13 cellular contexts compared by ENCODE assay signal in the genomic region with DNA sequence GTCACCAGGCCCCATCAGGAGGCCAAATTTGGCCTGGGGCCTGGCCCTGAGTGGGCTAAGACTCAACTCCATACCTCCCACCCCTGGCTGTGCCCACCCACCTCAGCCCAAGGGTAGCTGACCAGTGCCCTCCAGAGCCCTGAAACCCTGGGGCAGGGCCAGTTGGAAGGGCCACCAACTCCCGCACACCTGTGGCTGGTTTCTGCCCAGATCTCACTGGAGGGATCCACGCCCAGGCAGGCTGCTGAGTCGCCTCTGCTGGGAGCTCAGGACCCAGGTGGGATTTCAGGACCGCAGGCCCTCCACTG. TPM values are rescaled to one million over a fixed set of nuclear protein-coding genes. Genes with fewer than 3 reads are reported as not detected.
DNase-seq lines count a peak whose midpoint lies in the region; ATAC-seq and TF ChIP-seq lines count a peak whose summit lies in the region.
"Had no signal": no experiment of that assay in that cellular context is flagged by ENCODE, and none has a peak within 500 bp of the region (broad histone marks: within the 10 kb centered on the region; RNA-seq: fewer than 3 reads in every experiment).

No MANE protein-coding gene starts in this region.

- peak overlapping the region; percentile 94 for H4K5ac ChIP-seq in IMR-90 (ENCODE audit: low read depth, low read length)

- H2BK5ac ChIP-seq in IMR-90 (ENCODE audit: low read depth, low read length, poor library complexity, severe bottlenecking), result peak overlapping the region; percentile 95

- H2AFZ ChIP-seq in IMR-90 (replicated peaks; ENCODE audit: low read length, poor library complexity), result peak overlapping the region; percentile 91

- H3K36me3 ChIP-seq in IMR-90 (ENCODE audit: control insufficient read depth, insufficient read depth, low read length), result no peaks in the 10 kb centered on the region
- no peaks in the 10 kb centered on the region for H3K36me3 ChIP-seq in colonic mucosa
- no peaks in the 10 kb centered on the region for H3K36me3 ChIP-seq in mucosa of rectum (ENCODE audit: control insufficient read depth in 2 of 2, insufficient read depth in 2 of 2, low read length in 2 of 2)
- H3K36me3 ChIP-seq in transverse colon, result no peaks in the 10 kb centered on the region

- H3K27me3 ChIP-seq in IMR-90 (ENCODE audit: control insufficient read depth, insufficient read depth, low read length) (no peaks in the 10 kb centered on the region), colonic mucosa (no peaks in the 10 kb centered on the region), mucosa of rectum (ENCODE audit: control insufficient read depth in 2 of 2, insufficient read depth in 2 of 2, low read length in 2 of 2) (no peaks in the 10 kb centered on the region), transverse colon (no peaks in the 10 kb centered on the region), dorsolateral prefrontal cortex (no peaks in the 10 kb centered on the region)

- H3K23ac ChIP-seq in IMR-90 (ENCODE audit: low read depth, low read length), result peak overlapping the region; percentile 60; the same call in 1 of the 2 replicates

- peak overlapping the region; percentile 100 for H3K4ac ChIP-seq in IMR-90 (ENCODE audit: low read depth, low read length)

- H2BK15ac ChIP-seq in IMR-90 (ENCODE audit: low read depth, low read length), result peak overlapping the region; percentile 80; the same call in 2 of the 3 replicates

- H3K9ac ChIP-seq in IMR-90 (ENCODE audit: low read depth, low read length) (peak overlapping the region; percentile 53), colonic mucosa (ENCODE audit: low read depth in 2 of 2, low read length in 2 of 2) (peak overlapping the region; percentile 64 to 88), mucosa of rectum (ENCODE audit: low read depth in 1 of 2, low read length in 2 of 2) (peak overlapping the region in 1 of 2 donors; percentile 71)

- H2AK9ac ChIP-seq in IMR-90 (replicated peaks; ENCODE audit: low read depth, low read length, poor library complexity), result peak overlapping the region; percentile 100

- no peak overlapping the region for H3K4me2 ChIP-seq in IMR-90 (ENCODE audit: low read depth, low read length)

- H3K4me1 ChIP-seq in IMR-90 (ENCODE audit: control insufficient read depth, insufficient read depth, low read length), result peaks cover 40% of the 10 kb centered on the region
- peaks cover 24% of the 10 kb centered on the region for H3K4me1 ChIP-seq in colonic mucosa
- H3K4me1 ChIP-seq in mucosa of rectum (ENCODE audit: control insufficient read depth in 2 of 2, insufficient read depth in 2 of 2, low read length in 2 of 2), result peaks cover 44 to 54% of the 10 kb centered on the region in 2 donors
- H3K4me1 ChIP-seq in transverse colon, result peaks cover 19 to 52% (median 51%) of the 10 kb centered on the region in 4 donors

- peak overlapping the region; percentile 99 for H2BK20ac ChIP-seq in IMR-90 (ENCODE audit: low read depth, low read length)

- H3K9me1 ChIP-seq in IMR-90 (ENCODE audit: insufficient read depth, low read length), result peaks cover 23% of the 10 kb centered on the region

- peak overlapping the region; percentile 100 for H4K91ac ChIP-seq in IMR-90 (ENCODE audit: insufficient read depth, low read depth, low read length)

- H4K8ac ChIP-seq in IMR-90 (ENCODE audit: low read depth in 2 of 2, low read length in 2 of 2), result peak overlapping the region; percentile 85 to 95

- no peak for ATAC-seq in IMR-90 (ENCODE audit: low read depth)

- TF ChIP-seq EP300 in transverse colon (IDR thresholded peaks at IDR 0.05; ENCODE audit: low read depth), result no peak

- H3K9me3 ChIP-seq in IMR-90 (ENCODE audit: control insufficient read depth, insufficient read depth, low read length) (no peaks in the 10 kb centered on the region), colonic mucosa (no peaks in the 10 kb centered on the region), mucosa of rectum (ENCODE audit: control insufficient read depth in 2 of 2, low read length in 2 of 2) (no peaks in the 10 kb centered on the region), transverse colon (no peaks in the 10 kb centered on the region)

- intact Hi-C loops in IMR-90 (cut with micrococcal nuclease) (no loop called here), colonic mucosa (cut with DNase I) (no loop called here), transverse colon (cut with DNase I; ENCODE audit: low total_unique reads) (no loop called here), dorsolateral prefrontal cortex (cut with DNase I) (no loop called here)

- TF ChIP-seq POLR2A in IMR-90 (IDR thresholded peaks at IDR 0.05; ENCODE audit: low read depth, low read length) (no peak), transverse colon (IDR thresholded peaks at IDR 0.05) (no peak)

- POLR2A ChIA-PET in IMR-90 (lab: Charles Lee; ENCODE audit: unreplicated experiment), result interaction anchor here (0.6 to 0.8 kb wide), 4 partner anchors 9 to 162 kb away, joined by 3 to 6 read pairs (median 3); no protein-coding TSS in a partner anchor

- DNase-seq in IMR-90 (no peak), colonic mucosa (no peak), transverse colon (no peak), T-helper 2 cell (no peak), dorsolateral prefrontal cortex (no peak)
- no peak for DNase-seq in stimulated activated CD4-positive, alpha-beta T cell treated with anti-CD3 and anti-CD28 coated beads, Interleukin-4, amount 100 ng/mL, for 4 hours
- DNase-seq: CD4-positive, alpha-beta memory T cell; GF-D8; NCI-H1694 treated with DMSO at 0.1 percent for 48 hours; NCI-H524; Right ventricle myocardium superior; stimulated activated CD4-positive, alpha-beta T cell treated with anti-CD3 and anti-CD28 coated beads, Interleukin-1b, Interleukin-23, amount 100 ng/mL, for 48 hours had no signal

- BruUV-seq in IMR-90 (replicated peaks; lab: Mats Ljungman, UMichigan), result no TSS peak

- CTCF ChIA-PET in IMR-90 (lab: Yijun Ruan, JAX), result no interaction called here

- H3K79me1 ChIP-seq in IMR-90 (ENCODE audit: low read depth in 1 of 2, low read length in 2 of 2), result 0 out of 4 replicates have a peak, but pooled peaks cover 0 to 4% of the 10 kb centered on the region in 2 experiments

- H3K27ac ChIP-seq in IMR-90 (ENCODE audit: insufficient read depth, low read length), result peak overlapping the region; percentile 89
- peak overlapping the region; percentile 99 for H3K27ac ChIP-seq in colonic mucosa
- peak overlapping the region; percentile 94 to 100 for H3K27ac ChIP-seq in mucosa of rectum (ENCODE audit: low read depth in 2 of 2, low read length in 2 of 2)
- H3K27ac ChIP-seq in transverse colon, result peak overlapping the region; percentile 90 to 97 (median 94)
- H3K27ac ChIP-seq in dorsolateral prefrontal cortex, result no peak overlapping the region

- peak overlapping the region; percentile 98 for H2AK5ac ChIP-seq in IMR-90 (ENCODE audit: low read depth, low read length)

- WGBS in IMR-90 (ENCODE audit: extremely low coverage in 2 of 2, insufficient read length in 1 of 2), 2 experiments, result 100% methylated on average over 2 of the region's 4 CpGs; no CpG with 5 or more reads in 1 of the 2 experiments
- 48% methylated on average over 4 of the region's 4 CpGs; no CpG with 5 or more reads in 1 of the 2 donors for WGBS in transverse colon (ENCODE audit: low coverage in 1 of 2), 2 donors

- H4K20me1 ChIP-seq in IMR-90 (ENCODE audit: insufficient read depth, low read length), result no peaks in the 10 kb centered on the region

- TF ChIP-seq CTCF in IMR-90 (conservative IDR thresholded peaks at IDR 0.05; ENCODE audit: low read depth, low read length) (no peak), colonic mucosa (IDR thresholded peaks at IDR 0.05) (no peak), transverse colon (IDR thresholded peaks at IDR 0.05) (no peak), dorsolateral prefrontal cortex (IDR thresholded peaks at IDR 0.05 in 54 of 56, conservative IDR thresholded peaks at IDR 0.05 in 2 of 56; ENCODE audit: low read depth in 1 of 56, partially characterized antibody in 56 of 56) (no peak)

- in situ Hi-C loops in IMR-90 (cut with MboI; ENCODE audit: low sequenced_read_pairs), result no loop called here
- in situ Hi-C loops in transverse colon (cut with MboI; ENCODE audit: low pct_ligation_motif_present in 1 of 4, low pct_unique_long_range_greater_than_20kb in 1 of 4, low sequenced_read_pairs in 3 of 4), result loop anchor here in 1 of 4 donors (25.0 kb wide), 1 partner anchor 89 kb away; a partner anchor contains a TSS

- peak overlapping the region; percentile 79 for H3K56ac ChIP-seq in IMR-90 (ENCODE audit: extremely low read depth, insufficient read depth, low read length)

- H3K4me3 ChIP-seq in IMR-90 (ENCODE audit: insufficient read depth, low read depth, low read length) (no peak overlapping the region), colonic mucosa (no peak overlapping the region), mucosa of rectum (ENCODE audit: low read length in 2 of 2) (no peak overlapping the region), transverse colon (no peak overlapping the region), dorsolateral prefrontal cortex (no peak overlapping the region)

- H2BK120ac ChIP-seq in IMR-90 (ENCODE audit: low read depth, low read length), result peak overlapping the region; percentile 100

- no peak for TF ChIP-seq RAD21 in IMR-90 (IDR thresholded peaks at IDR 0.05; ENCODE audit: low read length)

- peak overlapping the region; percentile 90 for H3K14ac ChIP-seq in IMR-90 (replicated peaks; ENCODE audit: low read depth, low read length)

- dilution Hi-C loops in IMR-90 (cut with HindIII; ENCODE audit: low sequenced_read_pairs, unreplicated experiment), result no loop called here

- H3K18ac ChIP-seq in IMR-90 (ENCODE audit: low read depth, low read length), result peak overlapping the region; percentile 92

RNA-seq across cellular contexts. Expression of a gene that starts 8.9 kb away (rescaled TPM):
- total RNA-seq in IMR-90 (2012; rRNA removed) (8.6 and 10.3 TPM in 2 replicates), colonic mucosa (10 to 100 TPM; 65.6 to 74.4 TPM), transverse colon (100 to 1,000 TPM; 115 to 290 (median 147) TPM), dorsolateral prefrontal cortex (10 to 100 TPM; 18.9 to 92.4 (median 32.9) TPM)
- 24.7 and 28.6 TPM in 2 replicates for polyA plus RNA-seq in IMR-90 (2012; rRNA removed)
- polyA plus RNA-seq in IMR-90 (2012; cell fraction: cytosol; rRNA removed), result 31.4 and 45.1 TPM in 2 replicates
- 37.2 and 85.2 TPM in 2 replicates for polyA plus RNA-seq in IMR-90 (2012; cell fraction: nucleus; rRNA removed; ENCODE audit: low replicate concordance)

RNA-seq across cellular contexts. Expression of a gene that starts 33.2 kb away (rescaled TPM):
- total RNA-seq in IMR-90 (2012; rRNA removed) (36.1 and 36.2 TPM in 2 replicates), colonic mucosa (100 to 1,000 TPM in 1 of 2 donors, 10 to 100 TPM in 1; 43.6 to 133 TPM), transverse colon (10 to 100 TPM; 31.0 to 37.9 (median 36.4) TPM), dorsolateral prefrontal cortex (10 to 100 TPM; 19.4 to 50.3 (median 29.6) TPM)
- 70.7 and 82.0 TPM in 2 replicates for polyA plus RNA-seq in IMR-90 (2012; rRNA removed)
- polyA plus RNA-seq in IMR-90 (2012; cell fraction: cytosol; rRNA removed), result 110 and 153 TPM in 2 replicates
- 79.2 and 119 TPM in 2 replicates for polyA plus RNA-seq in IMR-90 (2012; cell fraction: nucleus; rRNA removed; ENCODE audit: low replicate concordance)

RNA-seq across cellular contexts. Expression of a gene that starts 33.4 kb away (rescaled TPM):
- 5.6 and 7.2 TPM in 2 replicates for total RNA-seq in IMR-90 (2012; rRNA removed)
- 10.9 and 11.2 TPM in 2 replicates for polyA plus RNA-seq in IMR-90 (2012; rRNA removed)
- 18.8 and 22.7 TPM in 2 replicates for polyA plus RNA-seq in IMR-90 (2012; cell fraction: cytosol; rRNA removed)
- 13.5 and 24.8 TPM in 2 replicates for polyA plus RNA-seq in IMR-90 (2012; cell fraction: nucleus; rRNA removed; ENCODE audit: low replicate concordance)
- total RNA-seq in colonic mucosa, result 10 to 100 TPM; 17.8 to 43.5 TPM
- total RNA-seq in transverse colon, result 10 to 100 TPM; 10.1 to 24.4 (median 18.3) TPM
- 10 to 100 TPM in 117 of 120 experiments, 1 to 10 TPM in 3; 9.4 to 31.2 (median 15.9) TPM for total RNA-seq in dorsolateral prefrontal cortex

Comparison
In these comparisons a context has a peak if more than half of its experiments do, and no peak if none do; other contexts are left out.
1. H3K27ac ChIP-seq: peak in IMR-90 (single experiment), colonic mucosa (single experiment), mucosa of rectum (2 of 2) and transverse colon (4 of 4); none in dorsolateral prefrontal cortex (0 of 59).